Comparison of ENCODE assay signal across 11 cellular contexts in genomic region chr6:144155529-144155928, GRCh38. TPM values are rescaled to one million over a fixed set of nuclear protein-coding genes. Genes with fewer than 3 reads are reported as not detected.
A peak's percentile ranks its signal among the peaks of the same experiment; 100 is the strongest.
DNase-seq lines count a peak whose midpoint lies in the region; ATAC-seq and TF ChIP-seq lines count a peak whose summit lies in the region.
"Had no signal": no experiment of that assay in that cellular context is flagged by ENCODE, and none has a peak within 500 bp of the region (broad histone marks: within the 10 kb centered on the region; RNA-seq: fewer than 3 reads in every experiment).

No MANE protein-coding gene starts in this region.

- H3K56ac ChIP-seq in mesendoderm (ENCODE audit: low read length): no peak overlapping the region

- H2BK120ac ChIP-seq in mesendoderm (ENCODE audit: low read depth, low read length): no peak overlapping the region

- H3K27me3 ChIP-seq in neutrophil: no peaks in the 10 kb centered on the region
- H3K27me3 ChIP-seq in mesendoderm (ENCODE audit: insufficient read depth, low read length, poor library complexity): no peaks in the 10 kb centered on the region

- no peak overlapping the region for H4K5ac ChIP-seq in mesendoderm (ENCODE audit: low read length)

- H2AK5ac ChIP-seq in mesendoderm (ENCODE audit: low read length): no peak overlapping the region

- no peak overlapping the region for H4K8ac ChIP-seq in mesendoderm (ENCODE audit: low read depth, low read length)

- H3K23ac ChIP-seq in mesendoderm (ENCODE audit: low read length): no peak overlapping the region

- H3K9me3 ChIP-seq in neutrophil: no peaks in the 10 kb centered on the region

- H3K9ac ChIP-seq in mesendoderm (ENCODE audit: low read length): no peak overlapping the region

- no peak for DNase-seq in activated CD4-positive, CD25-positive, alpha-beta regulatory T cell treated with anti-CD3 and anti-CD28 coated beads, Interleukin-2, amount 50 U/mL, for 72 hours
- DNase-seq in mesendoderm: no peak
- no peak for DNase-seq in SK-N-DZ (ENCODE audit: low spot score)
- no peak for DNase-seq in SKM-1 (lab: John Stamatoyannopoulos, UW; ENCODE audit: unreplicated experiment)
- DNase-seq: 8988T, substantia nigra had no signal

- H3K27ac ChIP-seq in neutrophil (peak overlapping the region; percentile 96), mesendoderm (ENCODE audit: low read depth, low read length) (no peak overlapping the region)
- H3K27ac ChIP-seq: SK-N-MC had no signal

- no peak overlapping the region for H2BK5ac ChIP-seq in mesendoderm (ENCODE audit: low read length)

- H3K4me3 ChIP-seq in neutrophil (ENCODE audit: low read depth in 1 of 2, low read length in 1 of 2): peak overlapping the region in 1 of 2 experiments; percentile 25
- no peak overlapping the region for H3K4me3 ChIP-seq in mesendoderm (ENCODE audit: low read length)
- H3K4me3 ChIP-seq: SK-N-MC had no signal

- ATAC-seq in activated CD4-positive, CD25-positive, alpha-beta regulatory T cell treated with anti-CD3 and anti-CD28 coated beads, Interleukin-2, amount 50 U/mL, for 24 hours: peak; percentile 52 to 54
- ATAC-seq in GM21576 (IDR thresholded peaks at IDR 0.05; ENCODE audit: unreplicated experiment) (peak; percentile 59), HG03196 (IDR thresholded peaks at IDR 0.05; ENCODE audit: unreplicated experiment) (peak; percentile 51)

- no peak overlapping the region for H3K4ac ChIP-seq in mesendoderm (ENCODE audit: low read depth, low read length)

- no peak overlapping the region for H3K4me2 ChIP-seq in mesendoderm (ENCODE audit: low read length)

- WGBS in mesendoderm (ENCODE audit: extremely low coverage, insufficient coverage, low lambda C conversion rate): no CpG with 5 or more reads among the region's 2 CpGs

- H3K79me2 ChIP-seq in mesendoderm (ENCODE audit: control insufficient read depth, insufficient read depth, low read length): no peaks in the 10 kb centered on the region

- H3K36me3 ChIP-seq in neutrophil: peaks cover 52% of the 10 kb centered on the region
- H3K36me3 ChIP-seq in mesendoderm (ENCODE audit: control insufficient read depth, insufficient read depth, low read length): no peaks in the 10 kb centered on the region

- H3K79me1 ChIP-seq in mesendoderm (ENCODE audit: low read length): no peaks in the 10 kb centered on the region

- H2BK15ac ChIP-seq in mesendoderm (replicated peaks; ENCODE audit: low read depth): no peak overlapping the region

- TF ChIP-seq CTCF in neutrophil (IDR thresholded peaks at IDR 0.05): no peak

- no peak overlapping the region for H3K18ac ChIP-seq in mesendoderm (ENCODE audit: low read length)

- H3K4me1 ChIP-seq in neutrophil (ENCODE audit: control insufficient read depth in 1 of 2, insufficient read depth in 1 of 2, low read depth in 1 of 2, low read length in 1 of 2): peaks cover 90 to 91% of the 10 kb centered on the region in 2 experiments
- H3K4me1 ChIP-seq in mesendoderm (ENCODE audit: control insufficient read depth, low read depth, low read length): peaks cover 12% of the 10 kb centered on the region

RNA-seq across cellular contexts. Expression of gene STX11, which starts 5.2 kb away (rescaled TPM):
- polyA plus RNA-seq in mesendoderm (2013, experiment 1 of 2): 2.0 TPM
- 2.3 TPM for polyA plus RNA-seq in mesendoderm (2013, experiment 2 of 2)
- not detected in 2 replicates for polyA plus RNA-seq in SK-N-DZ (2014; cell fraction: cytosol; rRNA removed)
- not detected in 2 replicates for polyA plus RNA-seq in SK-N-DZ (2014; cell fraction: nucleus; rRNA removed)
